ENCODE assay signal across 3 cellular contexts in the genomic region with DNA sequence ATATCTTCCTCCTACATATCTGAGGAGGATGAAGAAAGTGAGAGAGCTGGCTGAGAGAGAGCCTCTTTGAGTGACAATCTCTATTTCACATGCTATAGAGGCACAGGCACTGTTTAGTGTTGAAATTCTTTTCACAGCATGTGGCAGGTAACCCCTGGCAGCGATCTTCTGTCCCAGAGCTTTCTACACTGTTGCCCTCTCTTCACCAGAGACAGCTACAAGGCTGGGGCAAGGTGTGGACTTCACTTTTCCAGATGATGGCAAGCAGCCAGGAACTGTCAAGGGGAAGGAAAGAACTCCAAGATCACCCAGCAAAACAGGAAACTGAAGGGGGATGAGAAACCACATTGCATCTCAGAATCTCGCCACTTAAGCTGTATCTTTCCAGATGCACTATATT.
TF ChIP-seq lines count a peak whose summit lies in the region.

No MANE protein-coding gene starts in this region.

TF ChIP-seq in SK-N-SH treated with all-trans-retinoic acid at 6 μM for 48 hours, 23 proteins besides CTCF, POLR2A, EP300 and RAD21 (continued from another document and continues in another):
- TF ChIP-seq, protein P1, sequence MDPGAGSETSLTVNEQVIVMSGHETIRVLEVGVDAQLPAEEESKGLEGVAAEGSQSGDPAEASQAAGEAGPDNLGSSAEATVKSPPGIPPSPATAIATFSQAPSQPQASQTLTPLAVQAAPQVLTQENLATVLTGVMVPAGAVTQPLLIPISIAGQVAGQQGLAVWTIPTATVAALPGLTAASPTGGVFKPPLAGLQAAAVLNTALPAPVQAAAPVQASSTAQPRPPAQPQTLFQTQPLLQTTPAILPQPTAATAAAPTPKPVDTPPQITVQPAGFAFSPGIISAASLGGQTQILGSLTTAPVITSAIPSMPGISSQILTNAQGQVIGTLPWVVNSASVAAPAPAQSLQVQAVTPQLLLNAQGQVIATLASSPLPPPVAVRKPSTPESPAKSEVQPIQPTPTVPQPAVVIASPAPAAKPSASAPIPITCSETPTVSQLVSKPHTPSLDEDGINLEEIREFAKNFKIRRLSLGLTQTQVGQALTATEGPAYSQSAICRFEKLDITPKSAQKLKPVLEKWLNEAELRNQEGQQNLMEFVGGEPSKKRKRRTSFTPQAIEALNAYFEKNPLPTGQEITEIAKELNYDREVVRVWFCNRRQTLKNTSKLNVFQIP (CRISPR knock-in tag; IDR thresholded peaks at IDR 0.05; ENCODE audit: borderline replicate concordance, low read depth), result no peak
- TF ChIP-seq ZC3H10 (CRISPR knock-in tag; IDR thresholded peaks at IDR 0.05), result no peak
- TF ChIP-seq ISL1 (CRISPR knock-in tag; IDR thresholded peaks at IDR 0.05), result no peak
- TF ChIP-seq, protein P2, sequence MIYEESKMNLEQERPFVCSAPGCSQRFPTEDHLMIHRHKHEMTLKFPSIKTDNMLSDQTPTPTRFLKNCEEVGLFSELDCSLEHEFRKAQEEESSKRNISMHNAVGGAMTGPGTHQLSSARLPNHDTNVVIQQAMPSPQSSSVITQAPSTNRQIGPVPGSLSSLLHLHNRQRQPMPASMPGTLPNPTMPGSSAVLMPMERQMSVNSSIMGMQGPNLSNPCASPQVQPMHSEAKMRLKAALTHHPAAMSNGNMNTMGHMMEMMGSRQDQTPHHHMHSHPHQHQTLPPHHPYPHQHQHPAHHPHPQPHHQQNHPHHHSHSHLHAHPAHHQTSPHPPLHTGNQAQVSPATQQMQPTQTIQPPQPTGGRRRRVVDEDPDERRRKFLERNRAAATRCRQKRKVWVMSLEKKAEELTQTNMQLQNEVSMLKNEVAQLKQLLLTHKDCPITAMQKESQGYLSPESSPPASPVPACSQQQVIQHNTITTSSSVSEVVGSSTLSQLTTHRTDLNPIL (CRISPR knock-in tag; IDR thresholded peaks at IDR 0.05; ENCODE audit: low read depth), result no peak
- no peak for TF ChIP-seq OSR1 (CRISPR knock-in tag; IDR thresholded peaks at IDR 0.05)
- TF ChIP-seq, protein P3, sequence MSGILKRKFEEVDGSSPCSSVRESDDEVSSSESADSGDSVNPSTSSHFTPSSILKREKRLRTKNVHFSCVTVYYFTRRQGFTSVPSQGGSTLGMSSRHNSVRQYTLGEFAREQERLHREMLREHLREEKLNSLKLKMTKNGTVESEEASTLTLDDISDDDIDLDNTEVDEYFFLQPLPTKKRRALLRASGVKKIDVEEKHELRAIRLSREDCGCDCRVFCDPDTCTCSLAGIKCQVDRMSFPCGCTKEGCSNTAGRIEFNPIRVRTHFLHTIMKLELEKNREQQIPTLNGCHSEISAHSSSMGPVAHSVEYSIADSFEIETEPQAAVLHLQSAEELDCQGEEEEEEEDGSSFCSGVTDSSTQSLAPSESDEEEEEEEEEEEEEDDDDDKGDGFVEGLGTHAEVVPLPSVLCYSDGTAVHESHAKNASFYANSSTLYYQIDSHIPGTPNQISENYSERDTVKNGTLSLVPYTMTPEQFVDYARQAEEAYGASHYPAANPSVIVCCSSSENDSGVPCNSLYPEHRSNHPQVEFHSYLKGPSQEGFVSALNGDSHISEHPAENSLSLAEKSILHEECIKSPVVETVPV (CRISPR knock-in tag; IDR thresholded peaks at IDR 0.05), result no peak

TF ChIP-seq in SK-N-SH, 30 proteins besides CTCF, POLR2A, EP300 and RAD21 (continued from another document):
- no peak for TF ChIP-seq FOXM1 (IDR thresholded peaks at IDR 0.05; ENCODE audit: low read depth)
- TF ChIP-seq RFX5 (IDR thresholded peaks at IDR 0.05; ENCODE audit: low read length), result no peak
- TF ChIP-seq SMC3 (IDR thresholded peaks at IDR 0.05; ENCODE audit: low read depth, low read length), result no peak
- no peak for TF ChIP-seq NFIC (IDR thresholded peaks at IDR 0.05; ENCODE audit: borderline replicate concordance)
- no peak for TF ChIP-seq IRF3 (IDR thresholded peaks at IDR 0.05; ENCODE audit: low read depth, low read length)
- no peak for TF ChIP-seq GATA2 (CRISPR knock-in tag; IDR thresholded peaks at IDR 0.05)
- no peak for TF ChIP-seq JUND (IDR thresholded peaks at IDR 0.05)
- TF ChIP-seq, protein P4, sequence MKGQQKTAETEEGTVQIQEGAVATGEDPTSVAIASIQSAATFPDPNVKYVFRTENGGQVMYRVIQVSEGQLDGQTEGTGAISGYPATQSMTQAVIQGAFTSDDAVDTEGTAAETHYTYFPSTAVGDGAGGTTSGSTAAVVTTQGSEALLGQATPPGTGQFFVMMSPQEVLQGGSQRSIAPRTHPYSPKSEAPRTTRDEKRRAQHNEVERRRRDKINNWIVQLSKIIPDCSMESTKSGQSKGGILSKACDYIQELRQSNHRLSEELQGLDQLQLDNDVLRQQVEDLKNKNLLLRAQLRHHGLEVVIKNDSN (IDR thresholded peaks at IDR 0.05; ENCODE audit: borderline replicate concordance, low read depth), result no peak
- no peak for TF ChIP-seq FOXJ3 (CRISPR knock-in tag; IDR thresholded peaks at IDR 0.05)
- TF ChIP-seq, protein P5, sequence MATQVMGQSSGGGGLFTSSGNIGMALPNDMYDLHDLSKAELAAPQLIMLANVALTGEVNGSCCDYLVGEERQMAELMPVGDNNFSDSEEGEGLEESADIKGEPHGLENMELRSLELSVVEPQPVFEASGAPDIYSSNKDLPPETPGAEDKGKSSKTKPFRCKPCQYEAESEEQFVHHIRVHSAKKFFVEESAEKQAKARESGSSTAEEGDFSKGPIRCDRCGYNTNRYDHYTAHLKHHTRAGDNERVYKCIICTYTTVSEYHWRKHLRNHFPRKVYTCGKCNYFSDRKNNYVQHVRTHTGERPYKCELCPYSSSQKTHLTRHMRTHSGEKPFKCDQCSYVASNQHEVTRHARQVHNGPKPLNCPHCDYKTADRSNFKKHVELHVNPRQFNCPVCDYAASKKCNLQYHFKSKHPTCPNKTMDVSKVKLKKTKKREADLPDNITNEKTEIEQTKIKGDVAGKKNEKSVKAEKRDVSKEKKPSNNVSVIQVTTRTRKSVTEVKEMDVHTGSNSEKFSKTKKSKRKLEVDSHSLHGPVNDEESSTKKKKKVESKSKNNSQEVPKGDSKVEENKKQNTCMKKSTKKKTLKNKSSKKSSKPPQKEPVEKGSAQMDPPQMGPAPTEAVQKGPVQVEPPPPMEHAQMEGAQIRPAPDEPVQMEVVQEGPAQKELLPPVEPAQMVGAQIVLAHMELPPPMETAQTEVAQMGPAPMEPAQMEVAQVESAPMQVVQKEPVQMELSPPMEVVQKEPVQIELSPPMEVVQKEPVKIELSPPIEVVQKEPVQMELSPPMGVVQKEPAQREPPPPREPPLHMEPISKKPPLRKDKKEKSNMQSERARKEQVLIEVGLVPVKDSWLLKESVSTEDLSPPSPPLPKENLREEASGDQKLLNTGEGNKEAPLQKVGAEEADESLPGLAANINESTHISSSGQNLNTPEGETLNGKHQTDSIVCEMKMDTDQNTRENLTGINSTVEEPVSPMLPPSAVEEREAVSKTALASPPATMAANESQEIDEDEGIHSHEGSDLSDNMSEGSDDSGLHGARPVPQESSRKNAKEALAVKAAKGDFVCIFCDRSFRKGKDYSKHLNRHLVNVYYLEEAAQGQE (IDR thresholded peaks at IDR 0.05; ENCODE audit: low read depth, low read length), result no peak
- TF ChIP-seq MEF2A (IDR thresholded peaks at IDR 0.05; ENCODE audit: borderline replicate concordance, low read depth), result no peak
- no peak for TF ChIP-seq GABPA (IDR thresholded peaks at IDR 0.05; ENCODE audit: low read depth)
- TF ChIP-seq TAF1 (IDR thresholded peaks at IDR 0.05; ENCODE audit: borderline replicate concordance, low read depth, low read length), result no peak
- TF ChIP-seq POLR2AphosphoS5 (IDR thresholded peaks at IDR 0.05; ENCODE audit: low read depth, low read length), result no peak
- TF ChIP-seq, protein P6, sequence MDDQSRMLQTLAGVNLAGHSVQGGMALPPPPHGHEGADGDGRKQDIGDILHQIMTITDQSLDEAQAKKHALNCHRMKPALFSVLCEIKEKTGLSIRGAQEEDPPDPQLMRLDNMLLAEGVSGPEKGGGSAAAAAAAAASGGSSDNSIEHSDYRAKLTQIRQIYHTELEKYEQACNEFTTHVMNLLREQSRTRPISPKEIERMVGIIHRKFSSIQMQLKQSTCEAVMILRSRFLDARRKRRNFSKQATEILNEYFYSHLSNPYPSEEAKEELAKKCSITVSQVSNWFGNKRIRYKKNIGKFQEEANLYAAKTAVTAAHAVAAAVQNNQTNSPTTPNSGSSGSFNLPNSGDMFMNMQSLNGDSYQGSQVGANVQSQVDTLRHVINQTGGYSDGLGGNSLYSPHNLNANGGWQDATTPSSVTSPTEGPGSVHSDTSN (IDR thresholded peaks at IDR 0.05), result no peak

TF ChIP-seq in HEK293, 187 proteins besides CTCF, POLR2A, EP300 and RAD21 (continued from another document):
- TF ChIP-seq PRDM10 (tag by site-specific recombination; IDR thresholded peaks at IDR 0.05), result peak; percentile 84
